ENCODE assay signal across 11 cellular contexts in the genomic region with DNA sequence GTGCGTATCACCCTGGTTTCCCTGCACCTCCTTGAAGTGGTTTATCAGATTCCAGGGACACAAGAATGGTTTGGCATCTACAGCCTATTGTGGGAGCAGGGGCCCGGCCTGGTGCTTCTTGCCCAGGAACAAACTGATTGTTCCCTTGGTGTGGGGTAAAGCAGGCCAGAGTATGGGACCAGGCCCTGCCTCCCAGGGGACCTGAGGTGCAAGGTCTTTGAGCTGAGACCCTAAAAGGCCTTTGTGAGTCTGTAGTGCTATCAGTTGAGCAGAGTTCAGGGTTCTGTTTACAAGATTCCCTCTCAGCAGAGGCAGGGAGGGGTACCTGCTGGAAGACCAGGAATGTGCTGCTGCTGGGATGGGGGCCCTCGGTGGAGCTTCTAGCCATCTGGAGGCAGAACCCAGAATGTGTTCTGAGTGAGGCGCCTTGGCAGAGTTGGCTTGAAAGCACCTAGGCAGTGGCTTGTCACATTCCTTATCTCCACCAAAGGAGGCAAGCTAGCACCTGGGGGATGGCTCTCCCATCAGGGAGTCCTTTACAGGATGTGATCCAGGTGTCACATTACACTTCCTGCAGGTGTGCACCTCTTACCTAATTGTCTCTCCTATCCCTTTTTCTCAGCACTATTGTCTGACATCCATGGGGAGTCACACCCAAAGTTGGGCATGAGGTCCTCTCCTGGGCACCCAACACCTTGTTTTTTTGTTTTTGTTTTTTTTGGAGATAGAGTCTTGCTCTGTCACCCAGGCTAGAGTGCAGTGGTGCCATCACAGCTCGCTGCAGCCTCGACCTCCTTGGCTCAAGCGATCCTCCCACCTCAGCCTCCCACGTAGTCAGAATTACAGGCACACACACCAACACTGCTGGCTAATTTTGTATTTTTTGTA. TPM values are rescaled to one million over a fixed set of nuclear protein-coding genes. Genes with fewer than 3 reads are reported as not detected.
DNase-seq lines count a peak whose midpoint lies in the region; ATAC-seq and TF ChIP-seq lines count a peak whose summit lies in the region.
"Had no signal": no experiment of that assay in that cellular context is flagged by ENCODE, and none has a peak within 500 bp of the region (broad histone marks: within the 10 kb centered on the region; RNA-seq: fewer than 3 reads in every experiment).

No MANE protein-coding gene starts in this region.

- H3K9me3 ChIP-seq in ascending aorta, result no peaks in the 10 kb centered on the region

- ATAC-seq in GM19035 (IDR thresholded peaks at IDR 0.05; ENCODE audit: unreplicated experiment), result no peak

- no peaks in the 10 kb centered on the region for H3K9me3 Mint-ChIP-seq in activated CD4-positive, alpha-beta memory T cell treated with anti-CD3 and anti-CD28 coated beads, Interleukin-2, amount 10 ng/mL, durations not matched to agents 7 days and 5 days
- no peaks in the 10 kb centered on the region for H3K9me3 Mint-ChIP-seq in activated CD4-positive, alpha-beta memory T cell treated with anti-CD3 and anti-CD28 coated beads for 36 hours
- H3K9me3 Mint-ChIP-seq in type B pancreatic cell, result no peaks in the 10 kb centered on the region
- H3K9me3 Mint-ChIP-seq: activated T-cell treated with anti-CD3 and anti-CD28 coated beads, Interleukin-2, amount 50 U/mL, for 4 hours had no signal

- no peaks in the 10 kb centered on the region for H3K36me3 ChIP-seq in ascending aorta

- no peak for DNase-seq in activated CD4-positive, alpha-beta memory T cell treated with anti-CD3 and anti-CD28 coated beads, Interleukin-2, amount 10 ng/mL, durations not matched to agents 7 days and 5 days
- no peak for DNase-seq in activated CD4-positive, alpha-beta memory T cell treated with anti-CD3 and anti-CD28 coated beads for 36 hours
- DNase-seq in ascending aorta (ENCODE audit: low spot score in 2 of 2), result no peak
- DNase-seq in kidney tubule cell (ENCODE audit: low spot score), result peak; percentile 72
- no peak for DNase-seq in type B pancreatic cell (ENCODE audit: extremely low spot score, unreplicated experiment)
- no peak for DNase-seq in pons (ENCODE audit: low spot score)
- DNase-seq in NCI-H774 (lab: John Stamatoyannopoulos, UW), result no peak
- DNase-seq: activated T-cell treated with anti-CD3 and anti-CD28 coated beads, Interleukin-2, amount 50 U/mL, for 4 hours; occipital lobe; SHP77 had no signal

- H3K36me3 Mint-ChIP-seq in activated CD4-positive, alpha-beta memory T cell treated with anti-CD3 and anti-CD28 coated beads, Interleukin-2, amount 10 ng/mL, durations not matched to agents 7 days and 5 days (ENCODE audit: low read depth), result no peaks in the 10 kb centered on the region
- H3K36me3 Mint-ChIP-seq in activated CD4-positive, alpha-beta memory T cell treated with anti-CD3 and anti-CD28 coated beads for 36 hours, result no peaks in the 10 kb centered on the region
- H3K36me3 Mint-ChIP-seq in type B pancreatic cell, result peaks cover 9% of the 10 kb centered on the region

- peaks cover 4 to 63% of the 10 kb centered on the region in 2 donors for H3K4me1 ChIP-seq in ascending aorta

- peak overlapping the region; percentile 61 for H3K27ac Mint-ChIP-seq in activated CD4-positive, alpha-beta memory T cell treated with anti-CD3 and anti-CD28 coated beads, Interleukin-2, amount 10 ng/mL, durations not matched to agents 7 days and 5 days
- H3K27ac Mint-ChIP-seq in activated CD4-positive, alpha-beta memory T cell treated with anti-CD3 and anti-CD28 coated beads for 36 hours, result no peak overlapping the region
- H3K27ac Mint-ChIP-seq in type B pancreatic cell, result peak overlapping the region; percentile 96

- H3K27ac ChIP-seq in ascending aorta, result peak overlapping the region; percentile 70 to 78

- no peaks in the 10 kb centered on the region for H3K27me3 ChIP-seq in ascending aorta

- H3K4me1 Mint-ChIP-seq in activated CD4-positive, alpha-beta memory T cell treated with anti-CD3 and anti-CD28 coated beads, Interleukin-2, amount 10 ng/mL, durations not matched to agents 7 days and 5 days, result peaks cover 67% of the 10 kb centered on the region
- peaks cover 41% of the 10 kb centered on the region for H3K4me1 Mint-ChIP-seq in activated CD4-positive, alpha-beta memory T cell treated with anti-CD3 and anti-CD28 coated beads for 36 hours (ENCODE audit: low read depth)
- peaks cover 62% of the 10 kb centered on the region for H3K4me1 Mint-ChIP-seq in type B pancreatic cell (ENCODE audit: unreplicated experiment)

- H3K27me3 Mint-ChIP-seq in activated CD4-positive, alpha-beta memory T cell treated with anti-CD3 and anti-CD28 coated beads, Interleukin-2, amount 10 ng/mL, durations not matched to agents 7 days and 5 days, result no peaks in the 10 kb centered on the region
- no peaks in the 10 kb centered on the region for H3K27me3 Mint-ChIP-seq in activated CD4-positive, alpha-beta memory T cell treated with anti-CD3 and anti-CD28 coated beads for 36 hours
- no peaks in the 10 kb centered on the region for H3K27me3 Mint-ChIP-seq in type B pancreatic cell

- no peak overlapping the region for H3K4me3 Mint-ChIP-seq in activated CD4-positive, alpha-beta memory T cell treated with anti-CD3 and anti-CD28 coated beads, Interleukin-2, amount 10 ng/mL, durations not matched to agents 7 days and 5 days
- no peak overlapping the region for H3K4me3 Mint-ChIP-seq in activated CD4-positive, alpha-beta memory T cell treated with anti-CD3 and anti-CD28 coated beads for 36 hours
- peak overlapping the region; percentile 53 for H3K4me3 Mint-ChIP-seq in type B pancreatic cell
- H3K4me3 Mint-ChIP-seq: activated T-cell treated with anti-CD3 and anti-CD28 coated beads, Interleukin-2, amount 50 U/mL, for 4 hours had no signal

- intact Hi-C loops in activated CD4-positive, alpha-beta memory T cell treated with anti-CD3 and anti-CD28 coated beads for 36 hours (cut with micrococcal nuclease), result loop anchor here (5.0 kb wide), 1 partner anchor 46 kb away; no protein-coding TSS in a partner anchor
- intact Hi-C loops in ascending aorta (cut with DNase I), result no loop called here

- CTCF ChIA-PET in activated CD4-positive, alpha-beta memory T cell treated with anti-CD3 and anti-CD28 coated beads, Interleukin-2, amount 10 ng/mL, durations not matched to agents 7 days and 5 days (lab: Charles Lee), result interaction anchor here (1.9 to 4.6 kb wide), 4 partner anchors 8 to 14 kb away, joined by 9 to 25 read pairs (median 17); partner anchors contain the start of gene FLNB
- CTCF ChIA-PET in activated CD4-positive, alpha-beta memory T cell treated with anti-CD3 and anti-CD28 coated beads for 36 hours (lab: Charles Lee), result interaction anchor here (1.1 kb wide), 1 partner anchor 22 kb away, joined by 3 read pairs; no protein-coding TSS in a partner anchor

- POLR2A ChIA-PET in activated CD4-positive, alpha-beta memory T cell treated with anti-CD3 and anti-CD28 coated beads, Interleukin-2, amount 10 ng/mL, durations not matched to agents 7 days and 5 days (lab: Charles Lee), result interaction anchor here (1.7 to 3.0 kb wide), 4 partner anchors 8 to 13 kb away, joined by 8 to 15 read pairs (median 13); partner anchors contain the start of gene FLNB
- POLR2A ChIA-PET in activated CD4-positive, alpha-beta memory T cell treated with anti-CD3 and anti-CD28 coated beads for 36 hours (lab: Charles Lee), result no interaction called here

- peak overlapping the region in 1 of 2 donors; percentile 29 for H3K4me3 ChIP-seq in ascending aorta

- TF ChIP-seq CTCF in ascending aorta (IDR thresholded peaks at IDR 0.05) (no peak), type B pancreatic cell (conservative IDR thresholded peaks at IDR 0.05) (no peak)

RNA-seq across cellular contexts. Expression of gene FLNB, which starts 13.1 kb away (rescaled TPM):
- total RNA-seq in activated CD4-positive, alpha-beta memory T cell treated with anti-CD3 and anti-CD28 coated beads, Interleukin-2, amount 10 ng/mL, durations not matched to agents 7 days and 5 days, result 10 to 100 TPM; 33.3 to 37.9 TPM
- total RNA-seq in activated CD4-positive, alpha-beta memory T cell treated with anti-CD3 and anti-CD28 coated beads for 36 hours, result 10 to 100 TPM; 23.1 to 26.0 TPM
- total RNA-seq in ascending aorta, result 144 TPM
- 204 and 295 TPM in 2 replicates for total RNA-seq in type B pancreatic cell (ENCODE audit: low replicate concordance)
